ENCODE assay signal across 14 cellular contexts in the genomic region with DNA sequence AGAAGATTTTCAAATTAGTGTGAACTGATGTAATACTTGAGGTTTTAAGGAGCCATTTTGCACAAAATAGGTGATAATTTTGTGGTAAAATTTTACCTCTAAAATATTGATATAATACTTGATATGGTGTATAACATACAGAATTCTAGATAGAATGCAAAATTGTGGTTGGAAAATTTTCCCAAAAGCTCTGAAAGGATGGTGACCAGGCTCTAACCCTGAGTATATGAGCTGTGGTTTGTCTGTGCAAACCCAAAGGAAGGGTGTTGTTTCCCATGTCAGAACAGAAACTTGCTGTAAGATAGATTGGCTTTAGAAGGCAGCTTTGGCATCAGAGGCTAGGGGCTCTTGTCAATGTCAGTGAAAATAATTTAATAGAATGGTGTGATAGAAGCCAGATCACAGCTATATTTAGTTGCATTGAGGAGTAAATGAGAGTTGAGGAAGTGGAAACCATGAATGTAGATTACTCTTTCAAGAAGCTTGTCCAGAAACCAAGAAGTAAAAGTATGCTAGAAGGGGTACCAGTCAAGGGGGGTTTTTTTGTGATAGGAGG.
DNase-seq lines count a peak whose midpoint lies in the region; ATAC-seq, FAIRE-seq and TF ChIP-seq lines count a peak whose summit lies in the region.
"Had no signal": no experiment of that assay in that cellular context is flagged by ENCODE, and none has a peak within 500 bp of the region (broad histone marks: within the 10 kb centered on the region; RNA-seq: fewer than 3 reads in every experiment).

No MANE protein-coding gene starts in this region.

- no peak overlapping the region for H3K4ac ChIP-seq in mesenchymal stem cell (ENCODE audit: low read depth in 1 of 2, low read length in 2 of 2)

- H3K27me3 Mint-ChIP-seq in activated CD8-positive, alpha-beta memory T cell treated with anti-CD3 and anti-CD28 coated beads, Interleukin-2, amount 10 ng/mL, durations not matched to agents 7 days and 5 days, result no peaks in the 10 kb centered on the region
- no peaks in the 10 kb centered on the region for H3K27me3 Mint-ChIP-seq in T-helper 2 cell treated with Interferon-gamma antibody and Interleukin-4, amounts not matched to agents 5 μg/mL and 100 μg/mL, for 36 hours (ENCODE audit: low read depth)

- FAIRE-seq in GM12891 (lab: Jason Lieb, UNC), result peak; percentile 63
- FAIRE-seq: colon had no signal

- no peaks in the 10 kb centered on the region for H3K27me3 ChIP-seq in mesenchymal stem cell (ENCODE audit: control insufficient read depth in 1 of 2, insufficient read depth in 1 of 2, low read length in 2 of 2)
- H3K27me3 ChIP-seq: neutrophil had no signal

- no peak overlapping the region for H3K27ac ChIP-seq in mesenchymal stem cell (ENCODE audit: low read length, poor library complexity, severe bottlenecking)
- H3K27ac ChIP-seq: neutrophil had no signal

- peak overlapping the region in 1 of 2 experiments; percentile 2 for H3K18ac ChIP-seq in mesenchymal stem cell (ENCODE audit: low read depth in 1 of 2, low read length in 2 of 2)

- no peak for DNase-seq in activated CD8-positive, alpha-beta memory T cell treated with anti-CD3 and anti-CD28 coated beads, Interleukin-2, amount 10 ng/mL, durations not matched to agents 7 days and 5 days
- no peak for DNase-seq in activated CD8-positive, alpha-beta memory T cell treated with anti-CD3 and anti-CD28 coated beads for 24 hours
- DNase-seq in GM12891 (ENCODE audit: insufficient read length, low spot score) (no peak), mesenchymal stem cell (peak; percentile 58), NCI-H2227 (lab: John Stamatoyannopoulos, UW; ENCODE audit: unreplicated experiment) (no peak)
- no peak for DNase-seq in T-helper 2 cell treated with Interferon-gamma antibody and Interleukin-4, amounts not matched to agents 5 μg/mL and 100 μg/mL, for 36 hours (ENCODE audit: low spot score)
- DNase-seq in activated CD4-positive, CD25-positive, alpha-beta regulatory T cell (lab: John Stamatoyannopoulos, UW), result no peak
- DNase-seq in stimulated activated CD4-positive, alpha-beta T cell treated with anti-CD3 and anti-CD28 coated beads, Interleukin-2, amount 100 ng/mL, for 24 hours, result no peak
- DNase-seq: ACHN, NCI-H2029, NCI-H526, trophoblast cell had no signal

- H2BK15ac ChIP-seq in mesenchymal stem cell (ENCODE audit: low read depth, poor library complexity, severe bottlenecking), result no peak overlapping the region

- H4K8ac ChIP-seq in mesenchymal stem cell (ENCODE audit: low read length), result no peak overlapping the region

- peak overlapping the region; percentile 72 for H3K27ac Mint-ChIP-seq in activated CD8-positive, alpha-beta memory T cell treated with anti-CD3 and anti-CD28 coated beads, Interleukin-2, amount 10 ng/mL, durations not matched to agents 7 days and 5 days
- H3K27ac Mint-ChIP-seq in T-helper 2 cell treated with Interferon-gamma antibody and Interleukin-4, amounts not matched to agents 5 μg/mL and 100 μg/mL, for 36 hours, result peak overlapping the region; percentile 62

- no peak overlapping the region for H2AFZ ChIP-seq in mesenchymal stem cell (ENCODE audit: low read depth, low read length)

- peaks cover 39% of the 10 kb centered on the region for H3K4me1 Mint-ChIP-seq in activated CD8-positive, alpha-beta memory T cell treated with anti-CD3 and anti-CD28 coated beads, Interleukin-2, amount 10 ng/mL, durations not matched to agents 7 days and 5 days
- peaks cover 43% of the 10 kb centered on the region for H3K4me1 Mint-ChIP-seq in T-helper 2 cell treated with Interferon-gamma antibody and Interleukin-4, amounts not matched to agents 5 μg/mL and 100 μg/mL, for 36 hours (ENCODE audit: low read depth)

- H3K4me3 ChIP-seq in mesenchymal stem cell (ENCODE audit: insufficient read depth in 1 of 2, low read depth in 1 of 2, low read length in 2 of 2), result no peak overlapping the region

- H2BK5ac ChIP-seq in mesenchymal stem cell (ENCODE audit: low read depth, low read length, poor library complexity, severe bottlenecking), result no peak overlapping the region

- peak; percentile 35 for ATAC-seq in activated CD8-positive, alpha-beta memory T cell treated with anti-CD3 and anti-CD28 coated beads, Interleukin-2, amount 10 ng/mL, durations not matched to agents 7 days and 5 days

- no peak overlapping the region for H3K9ac ChIP-seq in mesenchymal stem cell (ENCODE audit: low read length)

- H3K36me3 ChIP-seq in mesenchymal stem cell (ENCODE audit: control insufficient read depth in 1 of 2, insufficient read depth in 2 of 2, low read depth in 1 of 2, low read length in 2 of 2), result no peaks in the 10 kb centered on the region
- H3K36me3 ChIP-seq: neutrophil had no signal

- no peak overlapping the region for H3K23ac ChIP-seq in mesenchymal stem cell (ENCODE audit: low read length in 2 of 2)

- no peak overlapping the region for H4K91ac ChIP-seq in mesenchymal stem cell (ENCODE audit: low read length)

- CTCF ChIA-PET in activated CD8-positive, alpha-beta memory T cell treated with anti-CD3 and anti-CD28 coated beads, Interleukin-2, amount 10 ng/mL, durations not matched to agents 7 days and 5 days (lab: Charles Lee), result interaction anchor here (1.5 kb wide), 1 partner anchor 48 kb away, joined by 4 read pairs; no protein-coding TSS in a partner anchor

- no peaks in the 10 kb centered on the region for H3K9me3 ChIP-seq in mesenchymal stem cell (ENCODE audit: control insufficient read depth, low read length)
- H3K9me3 ChIP-seq: neutrophil had no signal

- no peak overlapping the region for H2BK12ac ChIP-seq in mesenchymal stem cell (ENCODE audit: low read length in 2 of 2)

- H2AK5ac ChIP-seq in mesenchymal stem cell (ENCODE audit: low read length, severe bottlenecking), result no peak overlapping the region

- H3K4me1 ChIP-seq in mesenchymal stem cell (ENCODE audit: control insufficient read depth, insufficient read depth, low read depth, low read length), result no peaks in the 10 kb centered on the region

- H3K4me3 Mint-ChIP-seq in activated CD8-positive, alpha-beta memory T cell treated with anti-CD3 and anti-CD28 coated beads, Interleukin-2, amount 10 ng/mL, durations not matched to agents 7 days and 5 days, result no peak overlapping the region
- peak overlapping the region; percentile 51 for H3K4me3 Mint-ChIP-seq in T-helper 2 cell treated with Interferon-gamma antibody and Interleukin-4, amounts not matched to agents 5 μg/mL and 100 μg/mL, for 36 hours

- H3K79me1 ChIP-seq in mesenchymal stem cell (replicated peaks; ENCODE audit: low read length, poor library complexity, severe bottlenecking), result peaks cover 16% of the 10 kb centered on the region

- H3K36me3 Mint-ChIP-seq in activated CD8-positive, alpha-beta memory T cell treated with anti-CD3 and anti-CD28 coated beads, Interleukin-2, amount 10 ng/mL, durations not matched to agents 7 days and 5 days, result peaks cover 7% of the 10 kb centered on the region
- H3K36me3 Mint-ChIP-seq in T-helper 2 cell treated with Interferon-gamma antibody and Interleukin-4, amounts not matched to agents 5 μg/mL and 100 μg/mL, for 36 hours (ENCODE audit: low read depth), result peaks cover 2% of the 10 kb centered on the region

- no peak overlapping the region for H3K4me2 ChIP-seq in mesenchymal stem cell (ENCODE audit: low read length, poor library complexity, severe bottlenecking)

- H3K14ac ChIP-seq in mesenchymal stem cell (ENCODE audit: low read length in 2 of 2), result no peak overlapping the region

- no peak for TF ChIP-seq POLR2A in GM12891 (IDR thresholded peaks at IDR 0.05; ENCODE audit: low read depth, low read length)

- no peaks in the 10 kb centered on the region for H3K9me3 Mint-ChIP-seq in activated CD8-positive, alpha-beta memory T cell treated with anti-CD3 and anti-CD28 coated beads, Interleukin-2, amount 10 ng/mL, durations not matched to agents 7 days and 5 days (ENCODE audit: low read depth)
- H3K9me3 Mint-ChIP-seq in T-helper 2 cell treated with Interferon-gamma antibody and Interleukin-4, amounts not matched to agents 5 μg/mL and 100 μg/mL, for 36 hours, result no peaks in the 10 kb centered on the region

- H2BK120ac ChIP-seq in mesenchymal stem cell (ENCODE audit: low read depth, low read length), result no peak overlapping the region

TF ChIP-seq in GM12891, 5 proteins besides CTCF, POLR2A, EP300 and RAD21:
- TF ChIP-seq POU2F2 (IDR thresholded peaks at IDR 0.05; ENCODE audit: low read depth, low read length), result no peak
- peak; percentile 53; the same call in 1 of the 2 replicates for TF ChIP-seq SPI1 (IDR thresholded peaks at IDR 0.05; ENCODE audit: low read depth, low read length)
- no peak for TF ChIP-seq PAX5 (IDR thresholded peaks at IDR 0.05; ENCODE audit: insufficient read depth, low read length, severe bottlenecking)
